26 cellular contexts compared by ENCODE assay signal in genomic region chr2:127713562-127713961, GRCh38. TPM values are rescaled to one million over a fixed set of nuclear protein-coding genes. Genes with fewer than 3 reads are reported as not detected.
"Had no signal": no experiment of that assay in that cellular context is flagged by ENCODE, and none has a peak within 500 bp of the region (broad histone marks: within the 10 kb centered on the region; RNA-seq: fewer than 3 reads in every experiment).

No MANE protein-coding gene starts in this region.

- ATAC-seq: activated CD8-positive, alpha-beta T cell treated with anti-CD3 and anti-CD28 coated beads for 36 hours had no signal

- H3K4me3 ChIP-seq: ascending aorta, cardiac muscle cell, SJSA1 had no signal

- H3K4me1 Mint-ChIP-seq: activated naive CD4-positive, alpha-beta T cell treated with anti-CD3 and anti-CD28 coated beads, Interleukin-2, amount 50 U/mL, for 24 hours; activated naive CD8-positive, alpha-beta T cell treated with anti-CD3 and anti-CD28 coated beads, Interleukin-2, amount 10 ng/mL, durations not matched to agents 7 days and 5 days had no signal

- H3K4me3 Mint-ChIP-seq: activated CD4-positive, alpha-beta T cell treated with anti-CD3 and anti-CD28 coated beads, Interleukin-2, amount 10 ng/mL, durations not matched to agents 24 days and 14 days; activated CD8-positive, alpha-beta T cell treated with anti-CD3 and anti-CD28 coated beads for 36 hours; activated naive CD4-positive, alpha-beta T cell treated with anti-CD3 and anti-CD28 coated beads, Interleukin-2, amount 50 U/mL, for 24 hours; activated naive CD8-positive, alpha-beta T cell treated with anti-CD3 and anti-CD28 coated beads, Interleukin-2, amount 10 ng/mL, durations not matched to agents 7 days and 5 days; T-helper 1 cell treated with Interleukin-12 subunit alpha and Interleukin-12 subunit beta and Interleukin-4 antibody, amounts not matched to agents 30 μg/mL and 1 μg/mL, for 36 hours; T-helper 2 cell treated with Interferon-gamma antibody and Interleukin-4, amounts not matched to agents 5 μg/mL and 100 μg/mL, for 36 hours had no signal

- DNase-seq: activated CD4-positive, alpha-beta T cell treated with anti-CD3 and anti-CD28 coated beads, Interleukin-2, amount 10 ng/mL, durations not matched to agents 24 days and 14 days; activated CD4-positive, alpha-beta T cell treated with anti-CD3 and anti-CD28 coated beads, Interleukin-2, amount 50 U/mL, for 4 hours; activated CD8-positive, alpha-beta T cell treated with anti-CD3 and anti-CD28 coated beads for 36 hours; activated gamma-delta T cell; activated naive CD4-positive, alpha-beta T cell treated with Interleukin-2 at 50 U/mL for 16 hours; activated naive CD8-positive, alpha-beta T cell treated with anti-CD3 and anti-CD28 coated beads, Interleukin-2, amount 10 ng/mL, durations not matched to agents 7 days and 5 days; activated T-cell treated with anti-CD3 and anti-CD28 coated beads, Interleukin-2, amount 50 U/mL, for 1 hour; amygdala; Karpas-422; KBM-7; NCI-H1417 treated with DMSO at 0.1 percent for 48 hours; NCI-H1930; NCI-H2081 treated with DMSO at 0.1 percent for 48 hours; NCI-H524 treated with DMSO at 0.1 percent for 48 hours; SHP77 treated with DMSO at 0.1 percent for 48 hours; SK-N-SH had no signal

- H3K27ac ChIP-seq: ascending aorta, cardiac muscle cell, SJSA1 had no signal

- FAIRE-seq: TTC549 had no signal

- H3K27me3 ChIP-seq: ascending aorta, cardiac muscle cell, SJSA1 had no signal

- H3K9me3 ChIP-seq: ascending aorta, SJSA1, SK-N-SH had no signal

- H3K4me2 ChIP-seq: SK-N-SH had no signal

- H3K9me3 Mint-ChIP-seq: activated CD4-positive, alpha-beta T cell treated with anti-CD3 and anti-CD28 coated beads, Interleukin-2, amount 10 ng/mL, durations not matched to agents 24 days and 14 days; activated CD8-positive, alpha-beta T cell treated with anti-CD3 and anti-CD28 coated beads for 36 hours; activated naive CD4-positive, alpha-beta T cell treated with anti-CD3 and anti-CD28 coated beads, Interleukin-2, amount 50 U/mL, for 24 hours; activated naive CD8-positive, alpha-beta T cell treated with anti-CD3 and anti-CD28 coated beads, Interleukin-2, amount 10 ng/mL, durations not matched to agents 7 days and 5 days; activated T-helper 2 cell treated with anti-CD3 and anti-CD28 coated beads, Interferon-gamma antibody, Interleukin-2, Interleukin-4, amounts not matched to agents 10 μg/mL and 5 μg/mL and 100 μg/mL, durations not matched to agents 14 hours and 24 hours and 36 hours; T-helper 1 cell treated with Interleukin-12 subunit alpha and Interleukin-12 subunit beta and Interleukin-4 antibody, amounts not matched to agents 30 μg/mL and 1 μg/mL, for 36 hours; T-helper 2 cell treated with Interferon-gamma antibody and Interleukin-4, amounts not matched to agents 5 μg/mL and 100 μg/mL, for 36 hours had no signal

- H3K4me1 ChIP-seq: ascending aorta had no signal

- H3K27ac Mint-ChIP-seq: activated CD4-positive, alpha-beta T cell treated with anti-CD3 and anti-CD28 coated beads, Interleukin-2, amount 10 ng/mL, durations not matched to agents 24 days and 14 days; activated CD8-positive, alpha-beta T cell treated with anti-CD3 and anti-CD28 coated beads for 36 hours; activated naive CD8-positive, alpha-beta T cell treated with anti-CD3 and anti-CD28 coated beads, Interleukin-2, amount 10 ng/mL, durations not matched to agents 7 days and 5 days; activated T-helper 2 cell treated with anti-CD3 and anti-CD28 coated beads, Interferon-gamma antibody, Interleukin-2, Interleukin-4, amounts not matched to agents 10 μg/mL and 5 μg/mL and 100 μg/mL, durations not matched to agents 14 hours and 24 hours and 36 hours; T-helper 1 cell treated with Interleukin-12 subunit alpha and Interleukin-12 subunit beta and Interleukin-4 antibody, amounts not matched to agents 30 μg/mL and 1 μg/mL, for 36 hours; T-helper 2 cell treated with Interferon-gamma antibody and Interleukin-4, amounts not matched to agents 5 μg/mL and 100 μg/mL, for 36 hours had no signal

- H3K9ac ChIP-seq: SK-N-SH had no signal

- H3K27me3 Mint-ChIP-seq: activated CD4-positive, alpha-beta T cell treated with anti-CD3 and anti-CD28 coated beads, Interleukin-2, amount 10 ng/mL, durations not matched to agents 24 days and 14 days; activated CD8-positive, alpha-beta T cell treated with anti-CD3 and anti-CD28 coated beads for 36 hours; activated naive CD4-positive, alpha-beta T cell treated with anti-CD3 and anti-CD28 coated beads, Interleukin-2, amount 50 U/mL, for 24 hours; activated naive CD8-positive, alpha-beta T cell treated with anti-CD3 and anti-CD28 coated beads, Interleukin-2, amount 10 ng/mL, durations not matched to agents 7 days and 5 days had no signal

RNA-seq across cellular contexts. Expression of gene LIMS2, which starts 38.2 kb away (rescaled TPM):
- total RNA-seq: MCF 10A, NCI-H460 had no signal
